In the genomic region with DNA sequence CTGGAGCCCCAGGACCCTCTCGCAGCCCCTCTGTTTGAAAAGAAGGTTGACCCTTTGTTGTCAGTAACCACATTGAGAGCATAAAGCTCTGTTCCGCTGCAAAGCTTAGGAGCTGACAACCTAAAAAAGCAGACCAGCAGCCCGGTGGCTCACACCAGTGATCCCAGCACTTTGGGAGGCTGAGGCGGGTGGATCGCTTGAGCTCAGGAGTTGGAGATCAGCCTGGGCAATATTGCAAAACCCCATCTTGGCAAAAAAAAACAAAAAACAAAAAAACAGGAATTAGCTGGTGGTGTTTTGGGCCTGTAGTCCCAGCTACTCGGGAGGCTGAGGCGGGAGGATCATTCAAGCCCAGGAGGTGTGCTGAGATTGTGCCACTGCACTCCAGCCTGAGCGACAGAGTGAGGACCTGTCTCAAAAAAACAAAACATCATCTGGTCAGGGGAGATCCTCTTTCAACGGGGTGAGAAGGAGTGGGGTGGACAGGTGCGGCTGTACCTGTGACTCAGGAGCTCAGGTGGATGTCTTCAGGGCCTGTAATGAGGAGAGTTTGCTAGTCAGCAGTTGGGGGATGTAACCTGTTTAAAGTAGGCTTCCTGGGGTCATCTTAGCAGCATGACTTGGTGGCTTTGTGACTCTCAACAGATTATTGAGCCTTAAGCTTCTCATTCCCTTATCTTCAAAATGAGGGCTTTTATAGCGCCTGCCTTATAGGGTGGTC, we compare ENCODE assay signal across 1 cellular context.
TF ChIP-seq lines count a peak whose summit lies in the region.

No MANE protein-coding gene starts in this region.

TF ChIP-seq in IMR-90, 13 proteins besides CTCF, POLR2A, EP300 and RAD21 (continued from another document):
- TF ChIP-seq RCOR1 (IDR thresholded peaks at IDR 0.05; ENCODE audit: insufficient replicate concordance, low read length) (no peak), CHD1 (IDR thresholded peaks at IDR 0.05; ENCODE audit: low read depth, low read length) (no peak)
